22 cellular contexts compared by ENCODE assay signal in genomic region chr17:18285296-18285695, GRCh38.
"Had no signal": no experiment of that assay in that cellular context is flagged by ENCODE, and none has a peak within 500 bp of the region (broad histone marks: within the 10 kb centered on the region; RNA-seq: fewer than 3 reads in every experiment).

No MANE protein-coding gene starts in this region.

- ATAC-seq: HepG2 had no signal

- H3K9me3 ChIP-seq: MG63, SK-N-SH had no signal

- H3K27me3 ChIP-seq: MG63 had no signal

- DNase-seq: IMR-90, Karpas-422, KG1, MG63, NCI-H1092, NCI-H1105 treated with DMSO at 0.1 percent for 48 hours, NCI-H1417 treated with DMSO at 0.1 percent for 48 hours, NCI-H146, NCI-H1694 treated with DMSO at 0.1 percent for 48 hours, NCI-H1930, NCI-H2081, NCI-H2171, NCI-H226, NCI-H446, NCI-H510A, NCI-H524 treated with DMSO at 0.1 percent for 48 hours, NCI-H69, NCI-H774, RPMI8226, SHP77, SK-N-SH had no signal

- H3K4me3 ChIP-seq: MG63 had no signal
